21 cellular contexts compared by ENCODE assay signal in the genomic region with DNA sequence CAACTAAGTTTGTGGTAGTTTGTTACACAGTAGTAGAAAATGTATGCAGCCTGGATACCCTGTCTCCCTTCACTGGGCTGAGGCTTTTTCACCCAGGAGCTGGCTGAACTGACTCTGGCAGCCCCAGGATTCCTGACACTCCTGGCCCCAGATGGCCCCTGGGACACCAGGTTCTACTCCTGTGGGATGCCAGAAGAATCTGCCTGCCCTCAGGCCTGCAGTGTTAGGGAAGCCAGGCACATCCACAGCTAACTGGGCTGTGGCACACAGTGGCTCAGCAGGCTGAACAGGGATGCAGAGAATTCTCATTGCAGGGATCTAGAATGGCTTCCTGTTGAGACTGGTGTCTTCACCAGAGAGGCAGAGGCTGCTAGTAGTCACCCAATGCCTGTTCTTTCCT. TPM values are rescaled to one million over a fixed set of nuclear protein-coding genes. Genes with fewer than 3 reads are reported as not detected.
DNase-seq lines count a peak whose midpoint lies in the region; ATAC-seq and TF ChIP-seq lines count a peak whose summit lies in the region.
"Had no signal": no experiment of that assay in that cellular context is flagged by ENCODE, and none has a peak within 500 bp of the region (broad histone marks: within the 10 kb centered on the region; RNA-seq: fewer than 3 reads in every experiment).

No MANE protein-coding gene starts in this region.

- H3K27ac Mint-ChIP-seq in chondrocyte (ENCODE audit: unreplicated experiment), result no peak overlapping the region
- no peak overlapping the region for H3K27ac Mint-ChIP-seq in activated CD8-positive, alpha-beta T cell treated with anti-CD3 and anti-CD28 coated beads, Interleukin-2, amount 10 ng/mL, durations not matched to agents 7 days and 5 days
- H3K27ac Mint-ChIP-seq: CD14-positive monocyte; CD4-positive, alpha-beta T cell; CD8-positive, alpha-beta memory T cell had no signal

- H3K36me3 Mint-ChIP-seq in chondrocyte (ENCODE audit: low read depth), result peaks cover 2% of the 10 kb centered on the region
- peaks cover 5% of the 10 kb centered on the region for H3K36me3 Mint-ChIP-seq in activated CD8-positive, alpha-beta T cell treated with anti-CD3 and anti-CD28 coated beads, Interleukin-2, amount 10 ng/mL, durations not matched to agents 7 days and 5 days (ENCODE audit: low read depth)
- H3K36me3 Mint-ChIP-seq: CD14-positive monocyte; CD8-positive, alpha-beta memory T cell had no signal

- H3K27me3 ChIP-seq in RWPE2 (ENCODE audit: insufficient read depth, poor library complexity, severe bottlenecking), result no peaks in the 10 kb centered on the region
- no peaks in the 10 kb centered on the region for H3K27me3 ChIP-seq in sigmoid colon
- H3K27me3 ChIP-seq: BE2C; BLaER1 treated with 17β-estradiol and CSF1 and Interleukin-3, amounts not matched to agents 10 nM and 100 nM had no signal

- no peaks in the 10 kb centered on the region for H3K9me3 ChIP-seq in RWPE2 (ENCODE audit: severe bottlenecking)
- H3K9me3 ChIP-seq in sigmoid colon, result peaks cover 0 to 8% (median 5%) of the 10 kb centered on the region in 4 donors
- H3K9me3 ChIP-seq: BE2C had no signal

- peaks cover 37% of the 10 kb centered on the region for H3K4me1 Mint-ChIP-seq in chondrocyte (ENCODE audit: low read depth)
- peaks cover 22% of the 10 kb centered on the region for H3K4me1 Mint-ChIP-seq in activated CD8-positive, alpha-beta T cell treated with anti-CD3 and anti-CD28 coated beads, Interleukin-2, amount 10 ng/mL, durations not matched to agents 7 days and 5 days (ENCODE audit: low read depth)
- H3K4me1 Mint-ChIP-seq: CD8-positive, alpha-beta memory T cell had no signal

- H3K4me3 ChIP-seq in RWPE2 (ENCODE audit: severe bottlenecking) (no peak overlapping the region), sigmoid colon (no peak overlapping the region)
- H3K4me3 ChIP-seq: BLaER1 treated with 17β-estradiol and CSF1 and Interleukin-3, amounts not matched to agents 10 nM and 100 nM; GM23248 had no signal

- TF ChIP-seq CTCF in RWPE2 (IDR thresholded peaks at IDR 0.05; ENCODE audit: poor library complexity, severe bottlenecking) (no peak), chondrocyte (IDR thresholded peaks at IDR 0.05) (no peak), omental fat pad (IDR thresholded peaks at IDR 0.05) (no peak), sigmoid colon (IDR thresholded peaks at IDR 0.05) (no peak)

- peak; percentile 49 for DNase-seq in RWPE2 (ENCODE audit: low spot score)
- DNase-seq in chondrocyte (ENCODE audit: low spot score), result peak; percentile 47
- peak; percentile 16 for DNase-seq in omental fat pad (ENCODE audit: low spot score)
- peak; percentile 10 for DNase-seq in sigmoid colon
- no peak for DNase-seq in activated CD8-positive, alpha-beta T cell treated with anti-CD3 and anti-CD28 coated beads, Interleukin-2, amount 10 ng/mL, durations not matched to agents 7 days and 5 days
- DNase-seq in NCI-H510A treated with DMSO at 0.1 percent for 48 hours (lab: John Stamatoyannopoulos, UW), result no peak
- DNase-seq: BE2C; CD4-positive, alpha-beta T cell; CD8-positive, alpha-beta memory T cell; DMS 273 treated with DMSO at 0.1 percent for 48 hours; DMS53; DMS79 treated with DMSO at 0.1 percent for 48 hours; GF-D8; GM23248; H7; HCEC 1CT had no signal

- H3K4me1 ChIP-seq in RWPE2 (ENCODE audit: insufficient read depth, poor library complexity, severe bottlenecking) (no peaks in the 10 kb centered on the region), sigmoid colon (no peaks in the 10 kb centered on the region)

- H3K27me3 Mint-ChIP-seq in chondrocyte (ENCODE audit: low read depth), result peaks cover 12% of the 10 kb centered on the region
- peaks cover 10% of the 10 kb centered on the region for H3K27me3 Mint-ChIP-seq in activated CD8-positive, alpha-beta T cell treated with anti-CD3 and anti-CD28 coated beads, Interleukin-2, amount 10 ng/mL, durations not matched to agents 7 days and 5 days (ENCODE audit: low read depth)

- H3K27ac ChIP-seq in RWPE2 (ENCODE audit: poor library complexity, severe bottlenecking) (no peak overlapping the region), sigmoid colon (no peak overlapping the region)
- H3K27ac ChIP-seq: BLaER1 treated with 17β-estradiol and CSF1 and Interleukin-3, amounts not matched to agents 10 nM and 100 nM; GM23248 had no signal

- CTCF ChIA-PET in activated CD8-positive, alpha-beta T cell treated with anti-CD3 and anti-CD28 coated beads, Interleukin-2, amount 10 ng/mL, durations not matched to agents 7 days and 5 days (lab: Charles Lee), result interaction anchor here (1.4 kb wide), 1 partner anchor 18 kb away, joined by 3 read pairs; no protein-coding TSS in a partner anchor

- POLR2A ChIA-PET in activated CD8-positive, alpha-beta T cell treated with anti-CD3 and anti-CD28 coated beads, Interleukin-2, amount 10 ng/mL, durations not matched to agents 7 days and 5 days (lab: Charles Lee), result no interaction called here

- ATAC-seq in RWPE2 (ENCODE audit: low read depth) (no peak), omental fat pad (ENCODE audit: low FRiP score) (no peak), GM19397 (IDR thresholded peaks at IDR 0.05; ENCODE audit: unreplicated experiment) (no peak), HG03095 (IDR thresholded peaks at IDR 0.05; ENCODE audit: unreplicated experiment) (no peak)
- ATAC-seq in activated CD8-positive, alpha-beta T cell treated with anti-CD3 and anti-CD28 coated beads, Interleukin-2, amount 10 ng/mL, durations not matched to agents 7 days and 5 days, result no peak

- intact Hi-C loops in sigmoid colon (cut with DNase I), result no loop called here

- H3K36me3 ChIP-seq in RWPE2 (ENCODE audit: low read depth), result no peaks in the 10 kb centered on the region
- no peaks in the 10 kb centered on the region for H3K36me3 ChIP-seq in sigmoid colon
- H3K36me3 ChIP-seq: BE2C; BLaER1 treated with 17β-estradiol and CSF1 and Interleukin-3, amounts not matched to agents 10 nM and 100 nM had no signal

- H3K9me3 Mint-ChIP-seq in chondrocyte (ENCODE audit: low read depth), result peaks cover 10% of the 10 kb centered on the region
- peaks cover 16% of the 10 kb centered on the region for H3K9me3 Mint-ChIP-seq in activated CD8-positive, alpha-beta T cell treated with anti-CD3 and anti-CD28 coated beads, Interleukin-2, amount 10 ng/mL, durations not matched to agents 7 days and 5 days (ENCODE audit: insufficient read depth)

- no peak for TF ChIP-seq POLR2A in sigmoid colon (IDR thresholded peaks at IDR 0.05)

- H3K4me3 Mint-ChIP-seq in chondrocyte (ENCODE audit: unreplicated experiment), result no peak overlapping the region
- H3K4me3 Mint-ChIP-seq in activated CD8-positive, alpha-beta T cell treated with anti-CD3 and anti-CD28 coated beads, Interleukin-2, amount 10 ng/mL, durations not matched to agents 7 days and 5 days, result no peak overlapping the region
- H3K4me3 Mint-ChIP-seq: CD14-positive monocyte; CD4-positive, alpha-beta T cell; CD8-positive, alpha-beta memory T cell had no signal

- no peak for TF ChIP-seq EP300 in sigmoid colon (IDR thresholded peaks at IDR 0.05)

RNA-seq across cellular contexts. Expression of a gene that starts 8.5 kb away (rescaled TPM):
- total RNA-seq in chondrocyte, result 1.5 to 3.3 TPM (median 1.5 TPM) in 3 replicates
- 1,000 to 10,000 TPM in 1 of 4 donors, 100 to 1,000 TPM in 3; 285 to 1,264 (median 308) TPM for total RNA-seq in omental fat pad
- 100 to 1,000 TPM in 2 of 4 donors, 10 to 100 TPM in 2; 25.2 to 183 (median 98.3) TPM for total RNA-seq in sigmoid colon
- polyA plus RNA-seq in sigmoid colon, result 1,000 to 10,000 TPM; 1,595 to 3,562 (median 2,792) TPM
- 100 to 1,000 TPM; 116 to 129 TPM for total RNA-seq in activated CD8-positive, alpha-beta T cell treated with anti-CD3 and anti-CD28 coated beads, Interleukin-2, amount 10 ng/mL, durations not matched to agents 7 days and 5 days
- total RNA-seq: G401, GM23248 had no signal
- polyA plus RNA-seq: GM23248 had no signal

RNA-seq across cellular contexts. Expression of a gene that starts 10.3 kb away (rescaled TPM):
- total RNA-seq in chondrocyte, result 36.0 to 71.8 TPM (median 66.8 TPM) in 3 replicates
- total RNA-seq in omental fat pad, result 100 to 1,000 TPM in 1 of 4 donors, 10 to 100 TPM in 3; 43.2 to 109 (median 47.7) TPM
- 100 to 1,000 TPM in 2 of 4 donors, 10 to 100 TPM in 2; 47.9 to 145 (median 91.7) TPM for total RNA-seq in sigmoid colon
- 100 to 1,000 TPM in 1 of 3 donors, 10 to 100 TPM in 2; 63.1 to 126 (median 84.7) TPM for polyA plus RNA-seq in sigmoid colon
- 10 to 100 TPM; 65.2 to 74.6 TPM for total RNA-seq in activated CD8-positive, alpha-beta T cell treated with anti-CD3 and anti-CD28 coated beads, Interleukin-2, amount 10 ng/mL, durations not matched to agents 7 days and 5 days

RNA-seq across cellular contexts. Expression of a gene that starts 38.0 kb away (rescaled TPM):
- total RNA-seq in chondrocyte (33.0 to 35.0 TPM (median 33.6 TPM) in 3 replicates), omental fat pad (10 to 100 TPM in 3 of 4 donors, 1 to 10 TPM in 1; 9.2 to 28.6 (median 13.1) TPM), sigmoid colon (1 to 10 TPM; 6.7 to 8.6 (median 7.7) TPM)
- 10 to 100 TPM; 25.1 to 49.5 (median 30.6) TPM for polyA plus RNA-seq in sigmoid colon
- 10 to 100 TPM; 34.7 to 41.3 TPM for total RNA-seq in activated CD8-positive, alpha-beta T cell treated with anti-CD3 and anti-CD28 coated beads, Interleukin-2, amount 10 ng/mL, durations not matched to agents 7 days and 5 days

RNA-seq across cellular contexts. Expression of a gene that starts 38.1 kb away (rescaled TPM):
- total RNA-seq in chondrocyte (136 to 151 TPM (median 149 TPM) in 3 replicates), omental fat pad (100 to 1,000 TPM; 106 to 215 (median 147) TPM), sigmoid colon (100 to 1,000 TPM; 109 to 147 (median 133) TPM)
- 10 to 100 TPM; 42.5 to 63.5 (median 43.2) TPM for polyA plus RNA-seq in sigmoid colon
- total RNA-seq in activated CD8-positive, alpha-beta T cell treated with anti-CD3 and anti-CD28 coated beads, Interleukin-2, amount 10 ng/mL, durations not matched to agents 7 days and 5 days, result 100 to 1,000 TPM; 172 to 184 TPM

RNA-seq across cellular contexts. Expression of a gene that starts 55.1 kb away (rescaled TPM):
- total RNA-seq in chondrocyte (0.22 TPM in 1 of 3 replicates, not detected in the others), omental fat pad (1 to 10 TPM in 2 of 4 donors, under 1 TPM in 2; 0.25 to 2.0 (median 1.1) TPM), sigmoid colon (1 to 10 TPM in 1 of 4 donors, under 1 TPM in 3; 0.27 to 3.0 (median 0.69) TPM)
- under 1 TPM in 2 of 3 donors, not detected in 1; 0.07 to 0.60 TPM for polyA plus RNA-seq in sigmoid colon
- under 1 TPM; 0.16 to 0.26 TPM for total RNA-seq in activated CD8-positive, alpha-beta T cell treated with anti-CD3 and anti-CD28 coated beads, Interleukin-2, amount 10 ng/mL, durations not matched to agents 7 days and 5 days

Comparison
In these comparisons a context has a peak if more than half of its experiments do, and no peak if none do; other contexts are left out.
1. DNase-seq: peak in RWPE2 (single experiment), chondrocyte (single experiment), omental fat pad (single experiment) and sigmoid colon (single experiment); none in activated CD8-positive, alpha-beta T cell treated with anti-CD3 and anti-CD28 coated beads, Interleukin-2, amount 10 ng/mL, durations not matched to agents 7 days and 5 days (single experiment) and NCI-H510A treated with DMSO at 0.1 percent for 48 hours (single experiment).